ENCODE assay signal across 18 cellular contexts in genomic region chr10:19998482-19998881, GRCh38.
DNase-seq lines count a peak whose midpoint lies in the region; ATAC-seq and TF ChIP-seq lines count a peak whose summit lies in the region.
"Had no signal": no experiment of that assay in that cellular context is flagged by ENCODE, and none has a peak within 500 bp of the region (broad histone marks: within the 10 kb centered on the region; RNA-seq: fewer than 3 reads in every experiment).

No MANE protein-coding gene starts in this region.

- H3K27me3 Mint-ChIP-seq in H9 (ENCODE audit: low read depth) = no peaks in the 10 kb centered on the region
- H3K27me3 Mint-ChIP-seq in dendritic cell treated with granulocyte-macrophage colony-stimulating factor and Interleukin-4, amounts not matched to agents 40 ng/mL and 50 ng/mL, for 4 days = no peaks in the 10 kb centered on the region

- no peak overlapping the region for H3K4ac ChIP-seq in H9 (ENCODE audit: low read depth, low read length)

- no peak overlapping the region for H4K8ac ChIP-seq in H9 (replicated peaks; ENCODE audit: insufficient read length, low read depth, low read length)

- no peak overlapping the region for H2BK120ac ChIP-seq in H9 (ENCODE audit: low read depth, low read length, poor library complexity, severe bottlenecking)

- H3K9ac ChIP-seq in H9 (ENCODE audit: extremely low read depth, insufficient read length, low read length) (no peak overlapping the region), parathyroid adenoma (no peak overlapping the region)

- no peak overlapping the region for H3K4me2 ChIP-seq in H9 (ENCODE audit: insufficient read depth, insufficient read length, low read length)
- peak overlapping the region; percentile 17 for H3K4me2 ChIP-seq in parathyroid adenoma (ENCODE audit: low read length)

- no peak overlapping the region for H3K56ac ChIP-seq in H9 (ENCODE audit: insufficient read length, low read depth, low read length)

- H3K36me3 Mint-ChIP-seq in H9 (ENCODE audit: insufficient read depth in 1 of 3, low read depth in 3 of 3) = peaks cover 18 to 26% (median 20%) of the 10 kb centered on the region in 3 experiments
- peaks cover 28% of the 10 kb centered on the region for H3K36me3 Mint-ChIP-seq in dendritic cell treated with granulocyte-macrophage colony-stimulating factor and Interleukin-4, amounts not matched to agents 40 ng/mL and 50 ng/mL, for 4 days (ENCODE audit: low read depth)

- no peak overlapping the region for H3K23ac ChIP-seq in H9 (ENCODE audit: insufficient read length, low read depth, low read length)

- no peak for DNase-seq in H9
- no peak for DNase-seq in left colon
- DNase-seq in activated naive CD4-positive, alpha-beta T cell treated with Interleukin-2 at 50 U/mL for 16 hours = no peak
- no peak for DNase-seq in NCI-H1105 (lab: John Stamatoyannopoulos, UW)
- no peak for DNase-seq in putamen (ENCODE audit: low spot score)
- DNase-seq in GM19240 (ENCODE audit: insufficient read length, low spot score) = no peak
- DNase-seq: BE2C, DMS79, Kasumi-1, NCI-H1417 treated with DMSO at 0.1 percent for 48 hours, NCI-H187, NCI-H446 treated with DMSO at 0.1 percent for 48 hours, SHP77 treated with DMSO at 0.1 percent for 48 hours had no signal

- WGBS in H9 (ENCODE audit: extremely low coverage, insufficient read length, low lambda C conversion rate) = no CpG with 5 or more reads among the region's 2 CpGs

- H4K91ac ChIP-seq in H9 (ENCODE audit: insufficient read length, low read depth, low read length) = no peak overlapping the region

- no peak overlapping the region for H2BK15ac ChIP-seq in H9 (ENCODE audit: low read depth, low read length)

- H3K79me1 ChIP-seq in H9 (ENCODE audit: insufficient read depth, low read depth, low read length, poor library complexity, severe bottlenecking) = no peaks in the 10 kb centered on the region

- H2BK5ac ChIP-seq in H9 (ENCODE audit: insufficient read length, low read length) = no peak overlapping the region

- no peak overlapping the region for H3K14ac ChIP-seq in H9 (ENCODE audit: insufficient read depth, low read length)

- no peaks in the 10 kb centered on the region for H3K9me3 ChIP-seq in H9 (ENCODE audit: control insufficient read depth, low read depth, low read length)
- no peaks in the 10 kb centered on the region for H3K9me3 ChIP-seq in parathyroid adenoma (ENCODE audit: control insufficient read depth, low read length)
- H3K9me3 ChIP-seq: BE2C had no signal

- no peak overlapping the region for H4K5ac ChIP-seq in H9 (ENCODE audit: insufficient read length, low read depth, low read length)

- TF ChIP-seq CTCF in H9 (conservative IDR thresholded peaks at IDR 0.05) (no peak), parathyroid adenoma (IDR thresholded peaks at IDR 0.05) (no peak)

- intact Hi-C loops in dendritic cell treated with granulocyte-macrophage colony-stimulating factor and Interleukin-4, amounts not matched to agents 40 ng/mL and 50 ng/mL, for 4 days (cut with micrococcal nuclease) = no loop called here
- intact Hi-C loops in left colon (cut with DNase I, micrococcal nuclease) = no loop called here

- no peaks in the 10 kb centered on the region for H3K23me2 ChIP-seq in H9 (ENCODE audit: insufficient read length, low read depth, low read length, poor library complexity, severe bottlenecking)

- H3K27ac Mint-ChIP-seq in H9 = peak overlapping the region in 2 of 3 experiments; percentile 9 to 70; a peak in 4 of 7 replicates
- H3K27ac Mint-ChIP-seq in dendritic cell treated with granulocyte-macrophage colony-stimulating factor and Interleukin-4, amounts not matched to agents 40 ng/mL and 50 ng/mL, for 4 days = peak overlapping the region; percentile 15

- H2AK5ac ChIP-seq in H9 (ENCODE audit: insufficient read length, low read length) = no peak overlapping the region

- no peaks in the 10 kb centered on the region for H3K36me3 ChIP-seq in parathyroid adenoma (ENCODE audit: control insufficient read depth, insufficient read depth, low read length)
- H3K36me3 ChIP-seq: BE2C had no signal

- H2BK20ac ChIP-seq in H9 (ENCODE audit: low read depth, low read length, poor library complexity, severe bottlenecking) = no peak overlapping the region

- no peak overlapping the region for H2BK12ac ChIP-seq in H9 (ENCODE audit: insufficient read length, low read depth, low read length)

- no peak overlapping the region for H3K18ac ChIP-seq in H9 (ENCODE audit: insufficient read length, low read depth, low read length)

- ATAC-seq in left colon = peak; percentile 21
- ATAC-seq: GM12878, SK-N-SH treated with all-trans-retinoic acid at 6 μM for 48 hours had no signal

- H3K4me1 ChIP-seq in H9 (ENCODE audit: insufficient read depth, low read length) (peaks cover 2% of the 10 kb centered on the region; the same call in 1 of the 2 replicates), parathyroid adenoma (peaks cover 38% of the 10 kb centered on the region)
- H3K4me1 ChIP-seq: BE2C had no signal

- peaks cover 21 to 25% of the 10 kb centered on the region in 2 experiments for H3K4me1 Mint-ChIP-seq in H9
- H3K4me1 Mint-ChIP-seq in dendritic cell treated with granulocyte-macrophage colony-stimulating factor and Interleukin-4, amounts not matched to agents 40 ng/mL and 50 ng/mL, for 4 days (ENCODE audit: low read depth) = peaks cover 54% of the 10 kb centered on the region

- H3K4me3 Mint-ChIP-seq in H9 = no peak overlapping the region; a peak in 1 of 5 replicates
- H3K4me3 Mint-ChIP-seq in dendritic cell treated with granulocyte-macrophage colony-stimulating factor and Interleukin-4, amounts not matched to agents 40 ng/mL and 50 ng/mL, for 4 days = no peak overlapping the region

- H4K20me1 ChIP-seq in H9 (ENCODE audit: control insufficient read depth, insufficient read depth, insufficient read length) = no peaks in the 10 kb centered on the region

- no peak overlapping the region for H3K4me3 ChIP-seq in parathyroid adenoma (ENCODE audit: low read depth, low read length)
- H3K4me3 ChIP-seq: GM12878 had no signal

- no peak overlapping the region for H3T11ph ChIP-seq in H9 (ENCODE audit: low read length)

- H3K79me2 ChIP-seq in H9 (ENCODE audit: insufficient read depth, low read length) (0 out of 2 replicates have a peak, but pooled peaks cover 4% of the 10 kb centered on the region), parathyroid adenoma (peaks cover 24% of the 10 kb centered on the region)

- H3K27ac ChIP-seq in H9 (ENCODE audit: insufficient read length, low read depth, low read length) (no peak overlapping the region), parathyroid adenoma (peak overlapping the region; percentile 71)
- H3K27ac ChIP-seq: RWPE1 had no signal

- no peaks in the 10 kb centered on the region for H3K27me3 ChIP-seq in H9 (ENCODE audit: insufficient read depth, low read length)
- H3K27me3 ChIP-seq in parathyroid adenoma (ENCODE audit: control insufficient read depth, insufficient read depth, low read length) = no peaks in the 10 kb centered on the region
- H3K27me3 ChIP-seq: BE2C had no signal

- H2AFZ ChIP-seq in H9 (ENCODE audit: low read length) = no peak overlapping the region
- peak overlapping the region; percentile 39 for H2AFZ ChIP-seq in parathyroid adenoma

- peaks cover 7 to 8% of the 10 kb centered on the region in 2 experiments; a peak in 4 of 5 replicates for H3K9me3 Mint-ChIP-seq in H9
- peaks cover 9% of the 10 kb centered on the region for H3K9me3 Mint-ChIP-seq in dendritic cell treated with granulocyte-macrophage colony-stimulating factor and Interleukin-4, amounts not matched to agents 40 ng/mL and 50 ng/mL, for 4 days
